ENCODE assay signal across 28 cellular contexts in the genomic region with DNA sequence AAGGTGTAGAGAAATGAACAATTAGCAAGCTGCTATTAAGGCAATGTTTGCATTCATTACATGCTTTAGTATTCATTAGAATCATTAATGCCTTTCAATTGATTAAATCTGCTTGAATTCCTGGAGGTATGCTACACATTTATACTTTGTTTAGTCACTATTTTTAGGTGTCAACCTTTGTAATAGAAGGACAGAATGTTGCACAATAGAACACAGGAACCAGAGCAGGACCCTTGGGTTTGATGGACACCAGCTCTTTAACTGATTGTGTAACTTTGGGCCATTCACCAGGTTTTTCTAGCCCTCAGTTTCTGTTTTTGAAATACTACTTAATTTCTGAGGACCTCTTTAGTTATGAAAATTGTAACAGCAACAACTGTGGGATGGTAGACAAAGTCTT.
"Had no signal": no experiment of that assay in that cellular context is flagged by ENCODE, and none has a peak within 500 bp of the region (broad histone marks: within the 10 kb centered on the region; RNA-seq: fewer than 3 reads in every experiment).

No MANE protein-coding gene starts in this region.

- H3K9me3 ChIP-seq: lower lobe of right lung, neutrophil, psoas muscle, stomach, testis, thyroid gland, transverse colon, upper lobe of left lung had no signal

- H2AFZ ChIP-seq: neural progenitor cell, parathyroid adenoma had no signal

- H3K36me3 ChIP-seq: lower lobe of right lung, neural progenitor cell, neutrophil, thyroid gland, transverse colon had no signal

- ATAC-seq: left colon; left ventricle myocardium superior; natural killer cell; psoas muscle; sciatic nerve; stimulated activated naive B cell treated with anti-CD40 and anti-IgM and Interleukin-4, amounts not matched to agents 10 μg/mL and 1 μg/mL and 100 μg/mL, for 72 hours; stimulated activated naive CD8-positive, alpha-beta T cell treated with anti-CD3 and anti-CD28 coated beads, Interleukin-15, Interleukin-2, amounts not matched to agents 100 U/mL and 50 U/mL, for 24 hours had no signal

- H3K4me3 ChIP-seq: lower lobe of right lung, neural progenitor cell, psoas muscle, skin epidermis, stomach, testis, thyroid gland, transverse colon, upper lobe of left lung had no signal

- H3K4me2 ChIP-seq: neural progenitor cell had no signal

- H3K27ac ChIP-seq: lower lobe of right lung, neural progenitor cell, neutrophil, parathyroid adenoma, psoas muscle, skin epidermis, stomach, testis, thyroid gland, transverse colon, upper lobe of left lung had no signal

- DNase-seq: hippocampal formation; kidney; left colon; left ventricle myocardium superior; lower lobe of right lung; mammary epithelial cell; mesenchymal stem cell; naive B cell; natural killer cell; nephron progenitor cell; occipital lobe; psoas muscle; stimulated activated CD4-positive, alpha-beta T cell treated with anti-CD3 and anti-CD28 coated beads, Interleukin-12 subunit alpha, Interleukin-12 subunit beta, amount 100 ng/mL, for 4 hours; stimulated activated CD4-positive, alpha-beta T cell treated with anti-CD3 and anti-CD28 coated beads, Interleukin-15, amount 100 ng/mL, for 24 hours; stimulated activated CD4-positive, alpha-beta T cell treated with anti-CD3 and anti-CD28 coated beads, Interleukin-2, amount 100 ng/mL, for 24 hours; stimulated activated CD4-positive, alpha-beta T cell treated with anti-CD3 and anti-CD28 coated beads, Interleukin-4, amount 100 ng/mL, for 1 hour; stimulated activated naive B cell treated with anti-CD40 and anti-IgM and Interleukin-4, amounts not matched to agents 10 μg/mL and 1 μg/mL and 100 μg/mL, for 72 hours; stimulated activated naive CD8-positive, alpha-beta T cell treated with anti-CD3 and anti-CD28 coated beads, Interleukin-15, Interleukin-2, amounts not matched to agents 100 U/mL and 50 U/mL, for 24 hours; stomach; testis; thyroid gland; transverse colon; upper lobe of left lung had no signal

- H3K27me3 ChIP-seq: neural progenitor cell, neutrophil, stomach, testis, thyroid gland, transverse colon, upper lobe of left lung had no signal

- H3K9ac ChIP-seq: neural progenitor cell, parathyroid adenoma had no signal

- H3K4me1 ChIP-seq: lower lobe of right lung, parathyroid adenoma, psoas muscle, stomach, testis, thyroid gland had no signal
